Comparison of ENCODE assay signal across 11 cellular contexts in genomic region chr17:81652901-81653771, GRCh38. TPM values are rescaled to one million over a fixed set of nuclear protein-coding genes. Genes with fewer than 3 reads are reported as not detected.
DNase-seq lines count a peak whose midpoint lies in the region; ATAC-seq and TF ChIP-seq lines count a peak whose summit lies in the region.
"Had no signal": no experiment of that assay in that cellular context is flagged by ENCODE, and none has a peak within 500 bp of the region (broad histone marks: within the 10 kb centered on the region; RNA-seq: fewer than 3 reads in every experiment).

No MANE protein-coding gene starts in this region.

- no peak overlapping the region for H3K27ac Mint-ChIP-seq in activated naive CD4-positive, alpha-beta T cell treated with anti-CD3 and anti-CD28 coated beads, Interleukin-2, amount 50 U/mL, for 24 hours
- peak overlapping the region; percentile 73 for H3K27ac Mint-ChIP-seq in activated T-helper 17 cell treated with anti-CD3 and anti-CD28 coated beads, Interleukin-2, amount 50 U/mL, for 72 hours
- no peak overlapping the region for H3K27ac Mint-ChIP-seq in type B pancreatic cell

- H3K4me3 ChIP-seq in right lobe of liver (peak overlapping the region in 1 of 3 donors; percentile 7), upper lobe of right lung (peak overlapping the region; percentile 16)

- H3K36me3 Mint-ChIP-seq in activated naive CD4-positive, alpha-beta T cell treated with anti-CD3 and anti-CD28 coated beads, Interleukin-2, amount 50 U/mL, for 24 hours = no peaks in the 10 kb centered on the region
- H3K36me3 Mint-ChIP-seq in activated T-helper 17 cell treated with anti-CD3 and anti-CD28 coated beads, Interleukin-2, amount 50 U/mL, for 72 hours (ENCODE audit: low read depth) = no peaks in the 10 kb centered on the region
- no peaks in the 10 kb centered on the region for H3K36me3 Mint-ChIP-seq in type B pancreatic cell

- WGBS in right lobe of liver (ENCODE audit: insufficient coverage, low coverage, low lambda C conversion rate, missing lambda C conversion rate) = 43% methylated on average over 8 of the region's 29 CpGs

- no peak for DNase-seq in activated naive CD4-positive, alpha-beta T cell treated with anti-CD3 and anti-CD28 coated beads, Interleukin-2, amount 50 U/mL, for 16 hours
- DNase-seq in right lobe of liver (no peak), upper lobe of right lung (no peak), type B pancreatic cell (ENCODE audit: extremely low spot score, unreplicated experiment) (no peak), SKM-1 treated with dmso at 0.1 percent for 144 hours (lab: John Stamatoyannopoulos, UW; ENCODE audit: unreplicated experiment) (no peak)
- DNase-seq: caudate nucleus, OCI-M1 had no signal

- no peak for TF ChIP-seq POLR2A in right lobe of liver (IDR thresholded peaks at IDR 0.05)

- peaks cover 11% of the 10 kb centered on the region for H3K27me3 Mint-ChIP-seq in activated naive CD4-positive, alpha-beta T cell treated with anti-CD3 and anti-CD28 coated beads, Interleukin-2, amount 50 U/mL, for 24 hours
- H3K27me3 Mint-ChIP-seq in activated T-helper 17 cell treated with anti-CD3 and anti-CD28 coated beads, Interleukin-2, amount 50 U/mL, for 72 hours = peaks cover 4% of the 10 kb centered on the region
- no peaks in the 10 kb centered on the region for H3K27me3 Mint-ChIP-seq in type B pancreatic cell

- TF ChIP-seq CTCF in right lobe of liver (IDR thresholded peaks at IDR 0.05) (no peak), upper lobe of right lung (IDR thresholded peaks at IDR 0.05) (no peak), type B pancreatic cell (conservative IDR thresholded peaks at IDR 0.05) (no peak)

- H3K4me1 ChIP-seq in right lobe of liver (no peaks in the 10 kb centered on the region), upper lobe of right lung (no peaks in the 10 kb centered on the region)

- peak; percentile 38 for ATAC-seq in activated T-helper 17 cell treated with anti-CD3 and anti-CD28 coated beads, Interleukin-2, amount 50 U/mL, for 72 hours (replicated peaks)
- ATAC-seq in right lobe of liver (peak; percentile 8 to 41 (median 23)), upper lobe of right lung (peak; percentile 21), GM19035 (IDR thresholded peaks at IDR 0.05; ENCODE audit: unreplicated experiment) (no peak)

- intact Hi-C loops in right lobe of liver (cut with DNase I) (no loop called here), upper lobe of right lung (cut with DNase I) (no loop called here)

- H3K4me1 Mint-ChIP-seq in activated naive CD4-positive, alpha-beta T cell treated with anti-CD3 and anti-CD28 coated beads, Interleukin-2, amount 50 U/mL, for 24 hours = peaks cover 13% of the 10 kb centered on the region
- H3K4me1 Mint-ChIP-seq in activated T-helper 17 cell treated with anti-CD3 and anti-CD28 coated beads, Interleukin-2, amount 50 U/mL, for 72 hours = peaks cover 5% of the 10 kb centered on the region
- peaks cover 4% of the 10 kb centered on the region for H3K4me1 Mint-ChIP-seq in type B pancreatic cell (ENCODE audit: unreplicated experiment)

- H3K9me3 ChIP-seq in right lobe of liver = no peaks in the 10 kb centered on the region
- no peaks in the 10 kb centered on the region for H3K9me3 ChIP-seq in upper lobe of right lung

- H3K36me3 ChIP-seq in right lobe of liver (no peaks in the 10 kb centered on the region), upper lobe of right lung (no peaks in the 10 kb centered on the region)

- no peaks in the 10 kb centered on the region for H3K9me3 Mint-ChIP-seq in activated naive CD4-positive, alpha-beta T cell treated with anti-CD3 and anti-CD28 coated beads, Interleukin-2, amount 50 U/mL, for 24 hours
- H3K9me3 Mint-ChIP-seq in activated T-helper 17 cell treated with anti-CD3 and anti-CD28 coated beads, Interleukin-2, amount 50 U/mL, for 72 hours = no peaks in the 10 kb centered on the region
- no peaks in the 10 kb centered on the region for H3K9me3 Mint-ChIP-seq in type B pancreatic cell

- peak overlapping the region; percentile 70 for H3K4me3 Mint-ChIP-seq in activated naive CD4-positive, alpha-beta T cell treated with anti-CD3 and anti-CD28 coated beads, Interleukin-2, amount 50 U/mL, for 24 hours
- peak overlapping the region; percentile 37 for H3K4me3 Mint-ChIP-seq in activated T-helper 17 cell treated with anti-CD3 and anti-CD28 coated beads, Interleukin-2, amount 50 U/mL, for 72 hours
- H3K4me3 Mint-ChIP-seq in type B pancreatic cell = no peak overlapping the region

- peaks cover 0 to 8% of the 10 kb centered on the region in 2 donors for H3K27me3 ChIP-seq in right lobe of liver
- H3K27me3 ChIP-seq in upper lobe of right lung = peaks cover 26% of the 10 kb centered on the region

- no peak overlapping the region for H3K27ac ChIP-seq in right lobe of liver
- H3K27ac ChIP-seq in upper lobe of right lung = no peak overlapping the region

RNA-seq across cellular contexts. Expression of gene PDE6G, which starts 3.2 kb away (rescaled TPM):
- 1 to 10 TPM in 1 of 2 donors, under 1 TPM in 1; 0.89 to 1.6 TPM for total RNA-seq in activated T-helper 17 cell treated with anti-CD3 and anti-CD28 coated beads, Interleukin-2, amount 50 U/mL, for 72 hours
- total RNA-seq in right lobe of liver (under 1 TPM in 4 of 6 experiments, not detected in 2; 0.40 to 0.93 (median 0.68) TPM), upper lobe of right lung (1.0 TPM), type B pancreatic cell (ENCODE audit: low replicate concordance) (0.97 TPM in 1 of 2 replicates, not detected in the other)
- total RNA-seq: LHCN-M2 had no signal

RNA-seq across cellular contexts. Expression of gene OXLD1, which starts 13.3 kb away (rescaled TPM):
- total RNA-seq in activated T-helper 17 cell treated with anti-CD3 and anti-CD28 coated beads, Interleukin-2, amount 50 U/mL, for 72 hours = 10 to 100 TPM; 18.4 to 40.3 TPM
- total RNA-seq in right lobe of liver (10 to 100 TPM in 5 of 6 experiments, 1 to 10 TPM in 1; 8.3 to 24.3 (median 14.6) TPM), upper lobe of right lung (26.7 TPM), type B pancreatic cell (ENCODE audit: low replicate concordance) (24.0 and 28.1 TPM in 2 replicates)

RNA-seq across cellular contexts. Expression of gene CCDC137, which starts 13.4 kb away (rescaled TPM):
- 10 to 100 TPM; 29.6 to 48.6 TPM for total RNA-seq in activated T-helper 17 cell treated with anti-CD3 and anti-CD28 coated beads, Interleukin-2, amount 50 U/mL, for 72 hours
- total RNA-seq in right lobe of liver (10 to 100 TPM in 1 of 6 experiments, 1 to 10 TPM in 5; 5.5 to 35.0 (median 6.5) TPM), upper lobe of right lung (13.7 TPM), type B pancreatic cell (ENCODE audit: low replicate concordance) (27.5 and 32.1 TPM in 2 replicates)

RNA-seq across cellular contexts. Expression of gene TSPAN10, which starts 16.1 kb away (rescaled TPM):
- total RNA-seq in activated T-helper 17 cell treated with anti-CD3 and anti-CD28 coated beads, Interleukin-2, amount 50 U/mL, for 72 hours = 1 to 10 TPM in 1 of 2 donors, under 1 TPM in 1; 0.30 to 1.4 TPM
- total RNA-seq in right lobe of liver (1 to 10 TPM in 1 of 6 experiments, under 1 TPM in 5; 0.18 to 1.2 (median 0.62) TPM), upper lobe of right lung (1.1 TPM), type B pancreatic cell (ENCODE audit: low replicate concordance) (1.4 and 3.0 TPM in 2 replicates)

RNA-seq across cellular contexts. Expression of gene NPLOC4, which starts 16.2 kb away (rescaled TPM):
- 100 to 1,000 TPM; 101 to 103 TPM for total RNA-seq in activated T-helper 17 cell treated with anti-CD3 and anti-CD28 coated beads, Interleukin-2, amount 50 U/mL, for 72 hours
- 10 to 100 TPM; 46.5 to 63.2 (median 55.8) TPM for total RNA-seq in right lobe of liver
- total RNA-seq in upper lobe of right lung = 93.6 TPM
- 82.4 and 90.1 TPM in 2 replicates for total RNA-seq in type B pancreatic cell (ENCODE audit: low replicate concordance)
